Comparison of ENCODE assay signal across 17 cellular contexts in genomic region chr4:168291242-168291641, GRCh38. TPM values are rescaled to one million over a fixed set of nuclear protein-coding genes. Genes with fewer than 3 reads are reported as not detected.
DNase-seq lines count a peak whose midpoint lies in the region; ATAC-seq and TF ChIP-seq lines count a peak whose summit lies in the region.
"Had no signal": no experiment of that assay in that cellular context is flagged by ENCODE, and none has a peak within 500 bp of the region (broad histone marks: within the 10 kb centered on the region; RNA-seq: fewer than 3 reads in every experiment).

No MANE protein-coding gene starts in this region.

- H3K27ac Mint-ChIP-seq in CD8-positive, alpha-beta T cell, result no peak overlapping the region
- H3K27ac Mint-ChIP-seq: CD4-positive, CD25-positive, alpha-beta regulatory T cell; IgD-negative memory B cell had no signal

- intact Hi-C loops in CD8-positive, alpha-beta T cell (cut with DNase I, micrococcal nuclease), result no loop called here
- intact Hi-C loops in prostate gland (cut with DNase I), result no loop called here

- WGBS in prostate gland, result 94% methylated on average over 1 of the region's 1 CpG

- H3K27ac ChIP-seq in CD8-positive, alpha-beta T cell (ENCODE audit: low read depth, low read length), result no peak overlapping the region
- H3K27ac ChIP-seq in prostate gland, result no peak overlapping the region
- H3K27ac ChIP-seq: 22Rv1; BLaER1 treated with 17β-estradiol and CSF1 and Interleukin-3, amounts not matched to agents 10 nM and 100 nM had no signal

- no peak overlapping the region for H3K4me3 Mint-ChIP-seq in CD8-positive, alpha-beta T cell
- H3K4me3 Mint-ChIP-seq: CD4-positive, CD25-positive, alpha-beta regulatory T cell; IgD-negative memory B cell had no signal

- H3K36me3 Mint-ChIP-seq in CD8-positive, alpha-beta T cell, result peaks cover 73% of the 10 kb centered on the region

- POLR2A ChIA-PET in GM10248 (lab: Yijun Ruan, JAX), result no interaction called here
- POLR2A ChIA-PET in CD8-positive, alpha-beta T cell (lab: Charles Lee), result no interaction called here

- CTCF ChIA-PET in GM10248 (lab: Yijun Ruan, JAX), result no interaction called here
- CTCF ChIA-PET in CD8-positive, alpha-beta T cell (lab: Charles Lee), result interaction anchor here (0.7 kb wide), 1 partner anchor 27 kb away, joined by 3 read pairs; the partner anchor contains the start of gene DDX60

- no peaks in the 10 kb centered on the region for H3K9me3 Mint-ChIP-seq in CD8-positive, alpha-beta T cell
- H3K9me3 Mint-ChIP-seq: CD4-positive, CD25-positive, alpha-beta regulatory T cell; IgD-negative memory B cell had no signal

- no peak overlapping the region for H3K4me3 ChIP-seq in CD8-positive, alpha-beta T cell (ENCODE audit: low read depth, low read length)
- H3K4me3 ChIP-seq in prostate gland, result no peak overlapping the region
- H3K4me3 ChIP-seq: BLaER1 treated with 17β-estradiol and CSF1 and Interleukin-3, amounts not matched to agents 10 nM and 100 nM; HAP-1 had no signal

- TF ChIP-seq CTCF in GM10248 (IDR thresholded peaks at IDR 0.05; ENCODE audit: control extremely low read depth, extremely low read depth, low read depth, missing control alignments), result no peak
- no peak for TF ChIP-seq CTCF in CD8-positive, alpha-beta T cell (IDR thresholded peaks at IDR 0.05)
- TF ChIP-seq CTCF in prostate gland (IDR thresholded peaks at IDR 0.05), result no peak

- ATAC-seq in GM18511 (IDR thresholded peaks at IDR 0.05; ENCODE audit: unreplicated experiment), result peak; percentile 39
- peak; percentile 44 for ATAC-seq in GM21423 (IDR thresholded peaks at IDR 0.05; ENCODE audit: unreplicated experiment)
- peak; percentile 50 for ATAC-seq in GM21786 (IDR thresholded peaks at IDR 0.05; ENCODE audit: unreplicated experiment)
- no peak for ATAC-seq in CD8-positive, alpha-beta T cell

- no peaks in the 10 kb centered on the region for H3K4me1 ChIP-seq in CD8-positive, alpha-beta T cell (ENCODE audit: insufficient read depth, low read length)
- H3K4me1 ChIP-seq in prostate gland (replicated peaks), result no peaks in the 10 kb centered on the region
- H3K4me1 ChIP-seq: BLaER1 treated with 17β-estradiol and CSF1 and Interleukin-3, amounts not matched to agents 10 nM and 100 nM; HAP-1 had no signal

- no peaks in the 10 kb centered on the region for H3K27me3 Mint-ChIP-seq in CD8-positive, alpha-beta T cell (ENCODE audit: low read depth)
- H3K27me3 Mint-ChIP-seq: CD4-positive, CD25-positive, alpha-beta regulatory T cell; IgD-negative memory B cell had no signal

- DNase-seq in GM10248 (ENCODE audit: extremely low spot score), result peak; percentile 9
- DNase-seq in epidermal melanocyte (ENCODE audit: insufficient read length, low spot score), result no peak
- no peak for DNase-seq in CD8-positive, alpha-beta T cell
- DNase-seq in prostate gland (ENCODE audit: low spot score), result no peak
- no peak for DNase-seq in 8988T
- DNase-seq: Calu3; CD4-positive, CD25-positive, alpha-beta regulatory T cell; DMS 273 treated with DMSO at 0.1 percent for 48 hours; DMS79; KG1 had no signal

- H3K4me1 Mint-ChIP-seq in CD8-positive, alpha-beta T cell (ENCODE audit: low read depth), result peaks cover 3% of the 10 kb centered on the region

- no peak for TF ChIP-seq POLR2A in prostate gland (IDR thresholded peaks at IDR 0.05)

- H3K9me3 ChIP-seq in CD8-positive, alpha-beta T cell (ENCODE audit: low read length), result no peaks in the 10 kb centered on the region
- no peaks in the 10 kb centered on the region for H3K9me3 ChIP-seq in prostate gland
- H3K9me3 ChIP-seq: BLaER1 treated with 17β-estradiol and CSF1 and Interleukin-3, amounts not matched to agents 10 nM and 100 nM; HAP-1 had no signal

- H3K36me3 ChIP-seq in CD8-positive, alpha-beta T cell (ENCODE audit: insufficient read depth, low read length), result peaks cover 27% of the 10 kb centered on the region
- no peaks in the 10 kb centered on the region for H3K36me3 ChIP-seq in prostate gland
- H3K36me3 ChIP-seq: HAP-1 had no signal

- no peaks in the 10 kb centered on the region for H3K27me3 ChIP-seq in CD8-positive, alpha-beta T cell (ENCODE audit: insufficient read depth, low read length)
- no peaks in the 10 kb centered on the region for H3K27me3 ChIP-seq in prostate gland (replicated peaks; ENCODE audit: insufficient read depth)
- H3K27me3 ChIP-seq: BLaER1 treated with 17β-estradiol and CSF1 and Interleukin-3, amounts not matched to agents 10 nM and 100 nM had no signal

RNA-seq across cellular contexts. Expression of gene DDX60, which starts 27.3 kb away (rescaled TPM):
- 10 to 100 TPM in 1 of 2 experiments, 1 to 10 TPM in 1; 8.2 to 10.1 TPM for total RNA-seq in CD8-positive, alpha-beta T cell
- 10 to 100 TPM in 1 of 2 donors, 1 to 10 TPM in 1; 9.1 to 19.2 TPM for total RNA-seq in prostate gland
